28 cellular contexts compared by ENCODE assay signal in the genomic region with DNA sequence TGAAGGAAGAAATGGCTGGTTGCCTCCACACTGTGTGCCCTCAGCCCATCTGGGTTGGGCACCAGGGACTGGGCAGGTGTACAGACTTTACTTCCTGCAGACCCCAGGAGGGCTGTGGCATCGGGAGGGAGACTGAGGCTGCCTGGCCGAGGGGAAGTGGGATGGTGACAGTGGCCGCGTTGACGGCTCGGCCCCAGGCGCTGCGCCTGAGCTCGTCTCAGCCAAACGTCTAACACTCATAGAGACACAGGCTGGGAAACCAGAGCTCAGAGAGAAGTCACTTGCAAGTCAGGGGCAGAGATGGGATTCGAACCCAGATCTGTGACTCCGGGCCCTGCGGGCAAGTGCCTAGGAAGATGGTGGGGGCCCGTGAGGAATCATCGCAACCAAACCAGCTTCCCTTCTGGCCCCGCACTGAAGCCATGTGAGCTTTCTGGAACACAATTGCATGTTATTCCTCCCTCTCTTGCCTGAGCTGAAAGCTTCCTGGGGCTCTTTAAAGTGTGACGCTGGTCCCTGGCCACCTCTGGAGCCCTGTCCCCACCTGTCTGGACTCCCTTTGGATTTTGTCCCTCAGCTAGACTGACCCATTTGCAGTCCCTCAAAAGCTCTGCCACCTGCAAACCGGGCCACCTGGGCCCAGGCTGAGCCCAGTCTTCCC.
"Had no signal": no experiment of that assay in that cellular context is flagged by ENCODE, and none has a peak within 500 bp of the region (broad histone marks: within the 10 kb centered on the region; RNA-seq: fewer than 3 reads in every experiment).

No MANE protein-coding gene starts in this region.

- H3K9me3 ChIP-seq: adrenal gland, body of pancreas, breast epithelium had no signal

- DNase-seq: activated CD4-positive, alpha-beta memory T cell treated with anti-CD3 and anti-CD28 coated beads for 36 hours; activated CD4-positive, alpha-beta T cell treated with anti-CD3 and anti-CD28 coated beads for 36 hours; activated CD4-positive, alpha-beta T cell treated with anti-CD3 and anti-CD28 coated beads, Interleukin-2, amount 50 U/mL, for 1 hour; activated CD8-positive, alpha-beta memory T cell treated with anti-CD3 and anti-CD28 coated beads, Interleukin-2, amount 50 U/mL, for 4 hours; activated gamma-delta T cell treated with Interleukin-2 at 50 U/mL for 16 hours; activated naive CD4-positive, alpha-beta T cell treated with anti-CD3 and anti-CD28 coated beads for 36 hours; activated T-cell treated with anti-CD3 and anti-CD28 coated beads for 4 hours; activated T-cell treated with anti-CD3 and anti-CD28 coated beads, Interleukin-2, amount 50 U/mL, for 4 hours; adrenal gland; body of pancreas; NCI-H1092 treated with DMSO at 0.1 percent for 48 hours; NCI-H1417; NCI-H146; NCI-H187 treated with DMSO at 0.1 percent for 48 hours; NCI-H2081; NCI-H2171 treated with DMSO at 0.1 percent for 48 hours; NCI-H2227 treated with DMSO at 0.1 percent for 48 hours; NCI-H446; NCI-H510A treated with DMSO at 0.1 percent for 48 hours; NCI-H526 treated with DMSO at 0.1 percent for 48 hours; NCI-H82; PC-3; SIG-M5 had no signal

- H3K27me3 ChIP-seq: adrenal gland, body of pancreas had no signal

- H3K4me3 ChIP-seq: adrenal gland, body of pancreas, breast epithelium had no signal

- ATAC-seq: activated CD4-positive, alpha-beta T cell treated with anti-CD3 and anti-CD28 coated beads for 36 hours; activated CD4-positive, CD25-positive, alpha-beta regulatory T cell treated with anti-CD3 and anti-CD28 coated beads, Interleukin-2, amount 50 U/mL, for 24 hours; activated naive CD4-positive, alpha-beta T cell treated with anti-CD3 and anti-CD28 coated beads, Interleukin-2, amount 50 U/mL, for 72 hours; activated T-cell treated with anti-CD3 and anti-CD28 coated beads, Interleukin-2, amount 50 U/mL, for 4 hours; body of pancreas; PC-3; Right ventricle myocardium inferior had no signal

- H3K36me3 ChIP-seq: adrenal gland, breast epithelium had no signal

- H3K4me1 ChIP-seq: adrenal gland, body of pancreas, breast epithelium had no signal

- H3K27ac ChIP-seq: adrenal gland, body of pancreas, breast epithelium, RWPE1 had no signal
